Comparison of ENCODE assay signal across 8 cellular contexts in the genomic region with DNA sequence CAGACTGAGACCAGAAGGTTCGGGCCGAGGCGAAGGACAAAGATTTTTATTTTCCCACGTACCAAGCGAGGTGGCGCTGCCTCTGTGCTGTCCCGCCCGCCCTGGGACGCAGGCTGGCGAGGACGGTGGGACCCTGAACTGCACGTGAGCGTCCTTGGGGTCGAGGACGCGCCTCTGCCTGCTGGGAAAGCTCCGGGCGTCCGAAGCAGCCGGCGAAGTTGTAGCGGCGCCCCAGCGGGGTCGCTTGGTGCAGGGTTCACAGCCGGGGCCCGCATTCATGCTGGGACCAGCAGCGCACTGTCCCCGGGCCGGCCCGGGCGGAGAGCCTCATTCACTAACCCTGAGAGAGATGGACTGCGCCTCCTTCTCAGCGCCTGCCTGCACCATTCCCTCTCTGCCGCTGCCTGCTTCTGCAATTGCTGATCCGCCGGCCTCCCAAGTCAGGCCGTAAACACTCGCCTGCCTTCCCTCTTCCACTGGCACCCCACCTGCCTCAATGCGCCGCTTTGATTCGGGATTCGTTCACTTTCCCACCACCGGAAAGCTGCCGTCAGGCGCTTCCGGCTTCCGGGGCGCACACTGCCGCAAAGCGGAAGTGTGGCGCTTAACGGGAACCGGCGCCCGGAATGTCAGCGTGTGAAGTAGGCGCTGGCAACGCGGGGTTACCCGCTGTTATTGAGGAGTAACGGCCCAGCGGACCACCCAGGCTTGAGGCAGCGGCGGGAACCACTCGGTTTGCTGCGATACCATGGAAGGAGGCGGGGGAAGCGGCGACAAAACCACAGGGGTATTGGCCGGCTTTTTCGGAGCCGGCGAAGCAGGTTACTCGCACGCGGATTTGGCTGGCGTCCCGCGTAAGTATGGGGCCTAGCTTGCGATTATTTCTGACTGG. TPM values are rescaled to one million over a fixed set of nuclear protein-coding genes. Genes with fewer than 3 reads are reported as not detected.
DNase-seq lines count a peak whose midpoint lies in the region; ATAC-seq and TF ChIP-seq lines count a peak whose summit lies in the region.
"Not testable (repeated sequence)": the region's sequence is repeated elsewhere in the genome, so short reads cannot be mapped to it uniquely, and the experiment has no call there.

A gene (minus strand): TSS at position 581 of the 892 bp plus-strand sequence. CDS start 302 bp downstream, at position 279.
A gene with protein sequence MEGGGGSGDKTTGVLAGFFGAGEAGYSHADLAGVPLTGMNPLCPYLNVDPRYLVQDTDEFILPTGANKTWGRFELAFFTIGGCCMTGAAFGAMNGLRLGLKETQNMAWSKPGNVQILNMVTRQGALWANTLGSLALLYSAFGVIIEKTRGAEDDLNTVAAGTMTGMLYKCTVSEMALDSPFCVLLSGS (plus strand): TSS at position 607 of the 892 bp plus-strand sequence. CDS start 142 bp downstream, at position 749.

- TF ChIP-seq CTCF in GM13976 (IDR thresholded peaks at IDR 0.05; ENCODE audit: borderline replicate concordance, control extremely low read depth, extremely low read depth, insufficient read depth, missing control alignments) = not testable (repeated sequence)
- TF ChIP-seq CTCF in heart left ventricle (IDR thresholded peaks at IDR 0.05) (peak in 1 of 12 donors; percentile 13), tibial artery (IDR thresholded peaks at IDR 0.05) (peak in 1 of 2 experiments; percentile 7)

- not testable (repeated sequence) for H3K27me3 ChIP-seq in heart left ventricle, tibial artery

- H3K9me3 ChIP-seq in T-helper 17 cell (ENCODE audit: control insufficient read depth, low read length, poor library complexity, severe bottlenecking); heart left ventricle; tibial artery: not testable (repeated sequence)

- peak; percentile 69 for DNase-seq in GM13976 (ENCODE audit: low spot score)
- DNase-seq in NCI-H1436 (lab: John Stamatoyannopoulos, UW) = peak; percentile 50
- peak; percentile 68 to 80 (median 75) for DNase-seq in T-helper 17 cell
- peak; percentile 77 for DNase-seq in amniotic epithelial cell (ENCODE audit: low read depth)
- peak; percentile 82 to 89 (median 83) for DNase-seq in heart left ventricle
- peak; percentile 72 to 97 (median 76) for DNase-seq in posterior cingulate gyrus
- DNase-seq in tibial artery = peak; percentile 57 to 77

- peak within 1 kb of the TSS; percentile 74 for H3K27ac Mint-ChIP-seq in T-helper 17 cell

- in situ Hi-C loops in GM13976 (cut with MboI; ENCODE audit: low sequenced_read_pairs, unreplicated experiment) = not testable (repeated sequence)

- peaks cover 20% of the 10 kb centered on the region for H3K4me1 Mint-ChIP-seq in T-helper 17 cell

- intact Hi-C loops in heart left ventricle (cut with DNase I); posterior cingulate gyrus (cut with DNase I); tibial artery (cut with DNase I; ENCODE audit: low total_unique reads): not testable (repeated sequence)

- ATAC-seq in HG02840 (IDR thresholded peaks at IDR 0.05; ENCODE audit: low FRiP score, unreplicated experiment) (peak; percentile 72), T-helper 17 cell (peak; percentile 88), heart left ventricle (peak; percentile 88 to 96 (median 96))

- H3K4me3 ChIP-seq in heart left ventricle (peak within 1 kb of the TSS; percentile 71 to 92 (median 84)), tibial artery (peak within 1 kb of the TSS; percentile 82 to 90)

- not testable (repeated sequence) for H3K36me3 Mint-ChIP-seq in T-helper 17 cell (ENCODE audit: low read depth)

- TF ChIP-seq POLR2A in heart left ventricle (IDR thresholded peaks at IDR 0.05) = peak in 1 of 2 donors; percentile 61

- H3K27me3 Mint-ChIP-seq in T-helper 17 cell = not testable (repeated sequence)

- peaks cover 0 to 30% (median 21%) of the 10 kb centered on the region in 12 donors for H3K4me1 ChIP-seq in heart left ventricle
- peaks cover 0 to 26% (median 8%) of the 10 kb centered on the region in 4 donors for H3K4me1 ChIP-seq in tibial artery

- peaks cover 0 to 18% (median 5%) of the 10 kb centered on the region in 9 donors for H3K36me3 ChIP-seq in heart left ventricle
- H3K36me3 ChIP-seq in tibial artery = not testable (repeated sequence)

- H3K27ac ChIP-seq in heart left ventricle (peak within 1 kb of the TSS in 11 of 12 donors; percentile 29 to 82 (median 77)), tibial artery (peak within 1 kb of the TSS; percentile 72 to 76)

- 0 to 1% (median 0%) methylated on average over 59 to 81 of the region's 81 CpGs for WGBS in heart left ventricle, 4 donors

- H3K4me3 Mint-ChIP-seq in T-helper 17 cell = peak within 1 kb of the TSS; percentile 99

RNA-seq across cellular contexts. Expression of the first gene that starts in this region (rescaled TPM):
- 10 to 100 TPM; 24.1 to 27.1 TPM for total RNA-seq in T-helper 17 cell
- total RNA-seq in heart left ventricle = 10 to 100 TPM; 19.6 to 33.9 (median 26.7) TPM
- 10 to 100 TPM in 1 of 2 donors, 1 to 10 TPM in 1; 3.5 to 13.9 TPM for polyA plus RNA-seq in heart left ventricle

RNA-seq across cellular contexts. Expression of the second gene that starts in this region (rescaled TPM):
- total RNA-seq in T-helper 17 cell (10 to 100 TPM; 24.1 to 34.0 TPM), heart left ventricle (10 to 100 TPM; 13.0 to 22.6 (median 17.6) TPM)
- 10 to 100 TPM; 13.8 to 15.9 TPM for polyA plus RNA-seq in heart left ventricle

Comparison
In these comparisons a context has a peak if more than half of its experiments do, and no peak if none do; other contexts are left out.
1. Peak in every context shown above with its lines: DNase-seq, ATAC-seq, H3K4me3 ChIP-seq and H3K27ac ChIP-seq.